ENCODE assay signal across 16 cellular contexts in genomic region chrX:86295293-86295692, GRCh38.
"Had no signal": no experiment of that assay in that cellular context is flagged by ENCODE, and none has a peak within 500 bp of the region (broad histone marks: within the 10 kb centered on the region; RNA-seq: fewer than 3 reads in every experiment).

No MANE protein-coding gene starts in this region.

- H3K27ac Mint-ChIP-seq: activated T-helper 17 cell treated with anti-CD3 and anti-CD28 coated beads, Interleukin-2, amount 50 U/mL, for 72 hours had no signal

- H3K79me2 ChIP-seq: parathyroid adenoma had no signal

- DNase-seq: activated CD4-positive, alpha-beta T cell treated with anti-CD3 and anti-CD28 coated beads, Interleukin-2, amount 50 U/mL, for 4 hours; activated naive CD4-positive, alpha-beta T cell treated with Interleukin-2 at 50 U/mL for 16 hours; anterior cingulate cortex; cortex of kidney; effector memory CD4-positive, alpha-beta T cell; foreskin melanocyte; head of caudate nucleus; stimulated activated CD4-positive, alpha-beta T cell treated with anti-CD3 and anti-CD28 coated beads, Interleukin-1b, Interleukin-23, amount 100 ng/mL, for 48 hours; stomach; T-helper 2 cell; testis; upper lobe of right lung had no signal

- ATAC-seq: activated T-helper 17 cell treated with anti-CD3 and anti-CD28 coated beads, Interleukin-2, amount 50 U/mL, for 72 hours; left lobe of liver; upper lobe of right lung had no signal

- H3K9me3 ChIP-seq: neutrophil, stomach, testis, upper lobe of right lung had no signal

- H3K27ac ChIP-seq: neutrophil, parathyroid adenoma, stomach, testis, upper lobe of right lung had no signal

- H3K4me1 ChIP-seq: parathyroid adenoma, stomach, testis, upper lobe of right lung had no signal

- H2AFZ ChIP-seq: parathyroid adenoma had no signal

- H3K27me3 Mint-ChIP-seq: activated T-helper 17 cell treated with anti-CD3 and anti-CD28 coated beads, Interleukin-2, amount 50 U/mL, for 72 hours had no signal

- H3K9ac ChIP-seq: parathyroid adenoma had no signal

- H3K4me1 Mint-ChIP-seq: activated T-helper 17 cell treated with anti-CD3 and anti-CD28 coated beads, Interleukin-2, amount 50 U/mL, for 72 hours had no signal

- H3K36me3 ChIP-seq: neutrophil, stomach, upper lobe of right lung had no signal

- H3K4me3 Mint-ChIP-seq: activated T-helper 17 cell treated with anti-CD3 and anti-CD28 coated beads, Interleukin-2, amount 50 U/mL, for 72 hours had no signal

- H3K9me3 Mint-ChIP-seq: activated T-helper 17 cell treated with anti-CD3 and anti-CD28 coated beads, Interleukin-2, amount 50 U/mL, for 72 hours had no signal

- H3K4me3 ChIP-seq: stomach, testis, upper lobe of right lung had no signal

- H3K27me3 ChIP-seq: neutrophil, stomach, testis, upper lobe of right lung had no signal
